1 cellular context compared by ENCODE assay signal in the genomic region with DNA sequence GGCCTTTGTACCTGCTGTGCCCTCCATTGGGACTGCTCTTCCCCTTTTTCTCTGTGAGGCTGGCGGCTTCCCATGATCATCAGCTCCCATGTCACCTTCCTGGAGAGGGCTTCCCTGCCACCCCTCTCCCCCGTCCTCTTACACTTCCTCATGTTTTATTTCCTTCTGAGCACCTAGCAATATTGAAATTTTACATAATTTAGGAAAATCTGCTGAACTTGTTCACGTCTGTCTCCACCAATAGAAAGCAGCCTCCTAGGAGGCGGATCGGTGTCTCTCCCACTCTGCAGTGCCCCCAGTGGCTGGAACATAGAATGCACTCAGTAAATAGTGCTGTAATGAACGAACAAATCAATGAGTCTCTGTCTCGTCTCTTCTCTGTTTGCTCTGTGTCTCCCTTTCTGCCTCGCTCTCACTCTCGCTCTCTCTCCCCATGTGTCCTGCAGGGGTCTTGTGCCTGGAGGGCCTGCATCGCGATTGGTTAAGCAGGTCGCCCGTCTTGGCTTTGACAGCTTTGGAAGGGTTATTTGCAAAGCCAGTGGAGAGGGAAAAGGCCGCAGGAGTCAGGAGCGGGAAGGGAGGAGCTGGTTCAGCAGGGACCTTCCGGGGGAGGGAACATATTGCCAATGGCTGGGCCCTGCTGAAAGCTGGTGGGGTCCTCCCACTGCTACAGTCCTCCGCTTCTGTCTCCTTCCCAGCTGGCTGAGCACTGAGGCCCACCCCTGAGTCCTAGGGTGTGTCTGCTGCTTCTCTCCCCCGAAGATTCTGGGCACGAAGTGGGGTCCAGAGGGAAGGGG.
TF ChIP-seq lines count a peak whose summit lies in the region.

No MANE protein-coding gene starts in this region.

TF ChIP-seq in HepG2, 621 proteins besides CTCF, POLR2A, EP300 and RAD21 (continued from another document and continues in another):
- TF ChIP-seq, protein P1, sequence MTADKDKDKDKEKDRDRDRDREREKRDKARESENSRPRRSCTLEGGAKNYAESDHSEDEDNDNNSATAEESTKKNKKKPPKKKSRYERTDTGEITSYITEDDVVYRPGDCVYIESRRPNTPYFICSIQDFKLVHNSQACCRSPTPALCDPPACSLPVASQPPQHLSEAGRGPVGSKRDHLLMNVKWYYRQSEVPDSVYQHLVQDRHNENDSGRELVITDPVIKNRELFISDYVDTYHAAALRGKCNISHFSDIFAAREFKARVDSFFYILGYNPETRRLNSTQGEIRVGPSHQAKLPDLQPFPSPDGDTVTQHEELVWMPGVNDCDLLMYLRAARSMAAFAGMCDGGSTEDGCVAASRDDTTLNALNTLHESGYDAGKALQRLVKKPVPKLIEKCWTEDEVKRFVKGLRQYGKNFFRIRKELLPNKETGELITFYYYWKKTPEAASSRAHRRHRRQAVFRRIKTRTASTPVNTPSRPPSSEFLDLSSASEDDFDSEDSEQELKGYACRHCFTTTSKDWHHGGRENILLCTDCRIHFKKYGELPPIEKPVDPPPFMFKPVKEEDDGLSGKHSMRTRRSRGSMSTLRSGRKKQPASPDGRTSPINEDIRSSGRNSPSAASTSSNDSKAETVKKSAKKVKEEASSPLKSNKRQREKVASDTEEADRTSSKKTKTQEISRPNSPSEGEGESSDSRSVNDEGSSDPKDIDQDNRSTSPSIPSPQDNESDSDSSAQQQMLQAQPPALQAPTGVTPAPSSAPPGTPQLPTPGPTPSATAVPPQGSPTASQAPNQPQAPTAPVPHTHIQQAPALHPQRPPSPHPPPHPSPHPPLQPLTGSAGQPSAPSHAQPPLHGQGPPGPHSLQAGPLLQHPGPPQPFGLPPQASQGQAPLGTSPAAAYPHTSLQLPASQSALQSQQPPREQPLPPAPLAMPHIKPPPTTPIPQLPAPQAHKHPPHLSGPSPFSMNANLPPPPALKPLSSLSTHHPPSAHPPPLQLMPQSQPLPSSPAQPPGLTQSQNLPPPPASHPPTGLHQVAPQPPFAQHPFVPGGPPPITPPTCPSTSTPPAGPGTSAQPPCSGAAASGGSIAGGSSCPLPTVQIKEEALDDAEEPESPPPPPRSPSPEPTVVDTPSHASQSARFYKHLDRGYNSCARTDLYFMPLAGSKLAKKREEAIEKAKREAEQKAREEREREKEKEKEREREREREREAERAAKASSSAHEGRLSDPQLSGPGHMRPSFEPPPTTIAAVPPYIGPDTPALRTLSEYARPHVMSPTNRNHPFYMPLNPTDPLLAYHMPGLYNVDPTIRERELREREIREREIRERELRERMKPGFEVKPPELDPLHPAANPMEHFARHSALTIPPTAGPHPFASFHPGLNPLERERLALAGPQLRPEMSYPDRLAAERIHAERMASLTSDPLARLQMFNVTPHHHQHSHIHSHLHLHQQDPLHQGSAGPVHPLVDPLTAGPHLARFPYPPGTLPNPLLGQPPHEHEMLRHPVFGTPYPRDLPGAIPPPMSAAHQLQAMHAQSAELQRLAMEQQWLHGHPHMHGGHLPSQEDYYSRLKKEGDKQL (CRISPR knock-in tag; IDR thresholded peaks at IDR 0.05; ENCODE audit: low read depth), result peak; percentile 28; the same call in 1 of the 2 replicates
- TF ChIP-seq, protein P2, sequence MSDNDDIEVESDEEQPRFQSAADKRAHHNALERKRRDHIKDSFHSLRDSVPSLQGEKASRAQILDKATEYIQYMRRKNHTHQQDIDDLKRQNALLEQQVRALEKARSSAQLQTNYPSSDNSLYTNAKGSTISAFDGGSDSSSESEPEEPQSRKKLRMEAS (IDR thresholded peaks at IDR 0.05), result peak; percentile 72
- TF ChIP-seq RXRA (CRISPR knock-in tag; IDR thresholded peaks at IDR 0.05) (peak; percentile 50), ADNP (CRISPR knock-in tag; IDR thresholded peaks at IDR 0.05) (peak; percentile 37; the same call in 1 of the 2 replicates), MIXL1 (CRISPR knock-in tag; IDR thresholded peaks at IDR 0.05) (peak; percentile 98), CEBPG (CRISPR knock-in tag; IDR thresholded peaks at IDR 0.05) (peak; percentile 52), ZNF501 (CRISPR knock-in tag; IDR thresholded peaks at IDR 0.05) (peak; percentile 68), SMYD3 (CRISPR knock-in tag; IDR thresholded peaks at IDR 0.05) (no peak), ZNF891 (CRISPR knock-in tag; IDR thresholded peaks at IDR 0.05) (peak; percentile 77; the same call in 1 of the 2 replicates), ZNF709 (CRISPR knock-in tag; IDR thresholded peaks at IDR 0.05) (peak; percentile 73), MYC (CRISPR knock-in tag; IDR thresholded peaks at IDR 0.05; ENCODE audit: borderline replicate concordance) (no peak; the same call in 1 of the 2 replicates), TGIF2 (CRISPR knock-in tag; IDR thresholded peaks at IDR 0.05) (0 out of 2 replicates have a peak, but pooled peaks have one; percentile 17), SMAD3 (CRISPR knock-in tag; IDR thresholded peaks at IDR 0.05) (peak; percentile 61; the same call in 1 of the 2 replicates), ELF3 (CRISPR knock-in tag; IDR thresholded peaks at IDR 0.05) (peak; percentile 62), XBP1 (CRISPR knock-in tag; IDR thresholded peaks at IDR 0.05) (no peak), ZNF468 (CRISPR knock-in tag; IDR thresholded peaks at IDR 0.05) (no peak), ZNF605 (CRISPR knock-in tag; IDR thresholded peaks at IDR 0.05) (peak; percentile 67; the same call in 1 of the 2 replicates), ZNF10 (CRISPR knock-in tag; IDR thresholded peaks at IDR 0.05; ENCODE audit: borderline replicate concordance, low read depth) (no peak), NONO (IDR thresholded peaks at IDR 0.05) (no peak), NONO (CRISPR knock-in tag; conservative IDR thresholded peaks at IDR 0.05) (peak; percentile 89), ZNF317 (CRISPR knock-in tag; IDR thresholded peaks at IDR 0.05) (0 out of 2 replicates have a peak, but pooled peaks have one; percentile 19), BRCA1 (CRISPR knock-in tag; IDR thresholded peaks at IDR 0.05) (0 out of 2 replicates have a peak, but pooled peaks have one; percentile 38), SIN3B (IDR thresholded peaks at IDR 0.05; ENCODE audit: low read length) (no peak), ZNF335 (CRISPR knock-in tag; IDR thresholded peaks at IDR 0.05) (no peak)
- TF ChIP-seq, protein P3, sequence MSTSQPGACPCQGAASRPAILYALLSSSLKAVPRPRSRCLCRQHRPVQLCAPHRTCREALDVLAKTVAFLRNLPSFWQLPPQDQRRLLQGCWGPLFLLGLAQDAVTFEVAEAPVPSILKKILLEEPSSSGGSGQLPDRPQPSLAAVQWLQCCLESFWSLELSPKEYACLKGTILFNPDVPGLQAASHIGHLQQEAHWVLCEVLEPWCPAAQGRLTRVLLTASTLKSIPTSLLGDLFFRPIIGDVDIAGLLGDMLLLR (CRISPR knock-in tag; IDR thresholded peaks at IDR 0.05), result 0 out of 2 replicates have a peak, but pooled peaks have one; percentile 25
- TF ChIP-seq, protein P4, sequence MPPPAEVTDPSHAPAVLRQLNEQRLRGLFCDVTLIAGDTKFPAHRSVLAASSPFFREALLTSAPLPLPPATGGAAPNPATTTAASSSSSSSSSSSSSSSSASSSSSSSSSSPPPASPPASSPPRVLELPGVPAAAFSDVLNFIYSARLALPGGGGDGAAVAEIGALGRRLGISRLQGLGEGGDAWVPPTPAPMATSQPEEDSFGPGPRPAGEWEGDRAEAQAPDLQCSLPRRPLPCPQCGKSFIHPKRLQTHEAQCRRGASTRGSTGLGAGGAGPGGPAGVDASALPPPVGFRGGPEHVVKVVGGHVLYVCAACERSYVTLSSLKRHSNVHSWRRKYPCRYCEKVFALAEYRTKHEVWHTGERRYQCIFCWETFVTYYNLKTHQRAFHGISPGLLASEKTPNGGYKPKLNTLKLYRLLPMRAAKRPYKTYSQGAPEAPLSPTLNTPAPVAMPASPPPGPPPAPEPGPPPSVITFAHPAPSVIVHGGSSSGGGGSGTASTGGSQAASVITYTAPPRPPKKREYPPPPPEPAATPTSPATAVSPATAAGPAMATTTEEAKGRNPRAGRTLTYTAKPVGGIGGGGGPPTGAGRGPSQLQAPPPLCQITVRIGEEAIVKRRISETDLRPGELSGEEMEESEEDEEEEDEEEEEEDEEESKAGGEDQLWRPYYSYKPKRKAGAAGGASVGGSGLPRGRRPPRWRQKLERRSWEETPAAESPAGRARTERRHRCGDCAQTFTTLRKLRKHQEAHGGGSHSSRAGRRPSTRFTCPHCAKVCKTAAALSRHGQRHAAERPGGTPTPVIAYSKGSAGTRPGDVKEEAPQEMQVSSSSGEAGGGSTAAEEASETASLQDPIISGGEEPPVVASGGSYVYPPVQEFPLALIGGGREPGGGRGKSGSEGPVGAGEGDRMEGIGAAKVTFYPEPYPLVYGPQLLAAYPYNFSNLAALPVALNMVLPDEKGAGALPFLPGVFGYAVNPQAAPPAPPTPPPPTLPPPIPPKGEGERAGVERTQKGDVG (CRISPR knock-in tag; IDR thresholded peaks at IDR 0.05; ENCODE audit: borderline replicate concordance), result 0 out of 2 replicates have a peak, but pooled peaks have one; percentile 23
- TF ChIP-seq, protein P5, sequence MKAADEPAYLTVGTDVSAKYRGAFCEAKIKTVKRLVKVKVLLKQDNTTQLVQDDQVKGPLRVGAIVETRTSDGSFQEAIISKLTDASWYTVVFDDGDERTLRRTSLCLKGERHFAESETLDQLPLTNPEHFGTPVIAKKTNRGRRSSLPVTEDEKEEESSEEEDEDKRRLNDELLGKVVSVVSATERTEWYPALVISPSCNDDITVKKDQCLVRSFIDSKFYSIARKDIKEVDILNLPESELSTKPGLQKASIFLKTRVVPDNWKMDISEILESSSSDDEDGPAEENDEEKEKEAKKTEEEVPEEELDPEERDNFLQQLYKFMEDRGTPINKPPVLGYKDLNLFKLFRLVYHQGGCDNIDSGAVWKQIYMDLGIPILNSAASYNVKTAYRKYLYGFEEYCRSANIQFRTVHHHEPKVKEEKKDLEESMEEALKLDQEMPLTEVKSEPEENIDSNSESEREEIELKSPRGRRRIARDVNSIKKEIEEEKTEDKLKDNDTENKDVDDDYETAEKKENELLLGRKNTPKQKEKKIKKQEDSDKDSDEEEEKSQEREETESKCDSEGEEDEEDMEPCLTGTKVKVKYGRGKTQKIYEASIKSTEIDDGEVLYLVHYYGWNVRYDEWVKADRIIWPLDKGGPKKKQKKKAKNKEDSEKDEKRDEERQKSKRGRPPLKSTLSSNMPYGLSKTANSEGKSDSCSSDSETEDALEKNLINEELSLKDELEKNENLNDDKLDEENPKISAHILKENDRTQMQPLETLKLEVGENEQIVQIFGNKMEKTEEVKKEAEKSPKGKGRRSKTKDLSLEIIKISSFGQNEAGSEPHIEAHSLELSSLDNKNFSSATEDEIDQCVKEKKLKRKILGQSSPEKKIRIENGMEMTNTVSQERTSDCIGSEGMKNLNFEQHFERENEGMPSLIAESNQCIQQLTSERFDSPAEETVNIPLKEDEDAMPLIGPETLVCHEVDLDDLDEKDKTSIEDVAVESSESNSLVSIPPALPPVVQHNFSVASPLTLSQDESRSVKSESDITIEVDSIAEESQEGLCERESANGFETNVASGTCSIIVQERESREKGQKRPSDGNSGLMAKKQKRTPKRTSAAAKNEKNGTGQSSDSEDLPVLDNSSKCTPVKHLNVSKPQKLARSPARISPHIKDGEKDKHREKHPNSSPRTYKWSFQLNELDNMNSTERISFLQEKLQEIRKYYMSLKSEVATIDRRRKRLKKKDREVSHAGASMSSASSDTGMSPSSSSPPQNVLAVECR (CRISPR knock-in tag; IDR thresholded peaks at IDR 0.05; ENCODE audit: borderline replicate concordance), result peak; percentile 70; the same call in 1 of the 2 replicates
- TF ChIP-seq, protein P6, sequence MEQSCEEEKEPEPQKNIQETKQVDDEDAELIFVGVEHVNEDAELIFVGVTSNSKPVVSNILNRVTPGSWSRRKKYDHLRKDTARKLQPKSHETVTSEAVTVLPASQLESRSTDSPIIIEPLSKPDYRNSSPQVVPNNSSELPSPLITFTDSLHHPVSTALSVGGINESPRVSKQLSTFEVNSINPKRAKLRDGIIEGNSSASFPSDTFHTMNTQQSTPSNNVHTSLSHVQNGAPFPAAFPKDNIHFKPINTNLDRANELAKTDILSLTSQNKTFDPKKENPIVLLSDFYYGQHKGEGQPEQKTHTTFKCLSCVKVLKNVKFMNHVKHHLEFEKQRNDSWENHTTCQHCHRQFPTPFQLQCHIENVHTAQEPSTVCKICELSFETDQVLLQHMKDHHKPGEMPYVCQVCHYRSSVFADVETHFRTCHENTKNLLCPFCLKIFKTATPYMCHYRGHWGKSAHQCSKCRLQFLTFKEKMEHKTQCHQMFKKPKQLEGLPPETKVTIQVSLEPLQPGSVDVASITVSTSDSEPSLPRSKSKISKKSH (CRISPR knock-in tag; IDR thresholded peaks at IDR 0.05; ENCODE audit: borderline replicate concordance), result peak; percentile 78
- TF ChIP-seq, protein P7, sequence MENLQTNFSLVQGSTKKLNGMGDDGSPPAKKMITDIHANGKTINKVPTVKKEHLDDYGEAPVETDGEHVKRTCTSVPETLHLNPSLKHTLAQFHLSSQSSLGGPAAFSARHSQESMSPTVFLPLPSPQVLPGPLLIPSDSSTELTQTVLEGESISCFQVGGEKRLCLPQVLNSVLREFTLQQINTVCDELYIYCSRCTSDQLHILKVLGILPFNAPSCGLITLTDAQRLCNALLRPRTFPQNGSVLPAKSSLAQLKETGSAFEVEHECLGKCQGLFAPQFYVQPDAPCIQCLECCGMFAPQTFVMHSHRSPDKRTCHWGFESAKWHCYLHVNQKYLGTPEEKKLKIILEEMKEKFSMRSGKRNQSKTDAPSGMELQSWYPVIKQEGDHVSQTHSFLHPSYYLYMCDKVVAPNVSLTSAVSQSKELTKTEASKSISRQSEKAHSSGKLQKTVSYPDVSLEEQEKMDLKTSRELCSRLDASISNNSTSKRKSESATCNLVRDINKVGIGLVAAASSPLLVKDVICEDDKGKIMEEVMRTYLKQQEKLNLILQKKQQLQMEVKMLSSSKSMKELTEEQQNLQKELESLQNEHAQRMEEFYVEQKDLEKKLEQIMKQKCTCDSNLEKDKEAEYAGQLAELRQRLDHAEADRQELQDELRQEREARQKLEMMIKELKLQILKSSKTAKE (CRISPR knock-in tag; IDR thresholded peaks at IDR 0.05; ENCODE audit: borderline replicate concordance), result peak; percentile 83
- TF ChIP-seq, protein P8, sequence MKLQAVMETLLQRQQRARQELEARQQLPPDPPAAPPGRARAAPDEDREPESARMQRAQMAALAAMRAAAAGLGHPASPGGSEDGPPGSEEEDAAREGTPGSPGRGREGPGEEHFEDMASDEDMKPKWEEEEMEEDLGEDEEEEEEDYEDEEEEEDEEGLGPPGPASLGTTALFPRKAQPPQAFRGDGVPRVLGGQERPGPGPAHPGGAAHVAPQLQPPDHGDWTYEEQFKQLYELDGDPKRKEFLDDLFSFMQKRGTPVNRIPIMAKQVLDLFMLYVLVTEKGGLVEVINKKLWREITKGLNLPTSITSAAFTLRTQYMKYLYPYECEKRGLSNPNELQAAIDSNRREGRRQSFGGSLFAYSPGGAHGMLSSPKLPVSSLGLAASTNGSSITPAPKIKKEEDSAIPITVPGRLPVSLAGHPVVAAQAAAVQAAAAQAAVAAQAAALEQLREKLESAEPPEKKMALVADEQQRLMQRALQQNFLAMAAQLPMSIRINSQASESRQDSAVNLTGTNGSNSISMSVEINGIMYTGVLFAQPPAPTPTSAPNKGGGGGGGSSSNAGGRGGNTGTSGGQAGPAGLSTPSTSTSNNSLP (IDR thresholded peaks at IDR 0.05; ENCODE audit: low read depth, low read length), result peak; percentile 96
